13 cellular contexts compared by ENCODE assay signal in the genomic region with DNA sequence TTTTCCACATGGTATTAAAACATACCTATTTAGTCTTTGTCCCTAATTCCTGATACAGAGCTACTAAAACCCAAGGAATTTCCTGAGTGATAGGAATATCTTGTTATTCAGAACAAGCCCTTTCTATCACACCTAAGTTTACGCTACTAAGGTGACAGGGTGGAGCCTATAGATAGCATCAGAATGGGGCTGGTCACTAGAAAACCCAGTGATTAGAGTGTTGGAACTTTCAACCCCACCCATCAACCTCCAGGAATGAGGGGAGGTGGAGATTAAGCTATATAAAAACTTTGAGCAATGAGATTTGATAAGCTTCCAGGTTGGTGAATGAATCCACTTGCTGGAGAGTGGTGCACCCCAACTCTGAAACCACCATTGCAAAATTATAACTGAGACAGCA.
DNase-seq lines count a peak whose midpoint lies in the region; FAIRE-seq and TF ChIP-seq lines count a peak whose summit lies in the region.
"Had no signal": no experiment of that assay in that cellular context is flagged by ENCODE, and none has a peak within 500 bp of the region (broad histone marks: within the 10 kb centered on the region; RNA-seq: fewer than 3 reads in every experiment).

No MANE protein-coding gene starts in this region.

- no peak overlapping the region for H2AFZ ChIP-seq in OCI-LY1 (ENCODE audit: low read length)

- intact Hi-C loops in colonic mucosa (cut with DNase I), result no loop called here
- intact Hi-C loops in tibial artery (cut with DNase I; ENCODE audit: low total_unique reads), result no loop called here
- intact Hi-C loops in kidney (cut with DNase I), result no loop called here

- H3F3A ChIP-seq in OCI-LY1 (ENCODE audit: insufficient read depth, low read length), result no peaks in the 10 kb centered on the region

- peak overlapping the region; percentile 24; the same call in 1 of the 2 replicates for H3K4me2 ChIP-seq in OCI-LY1 (ENCODE audit: low read length)

- H3K4me3 ChIP-seq in OCI-LY1 (ENCODE audit: low read depth, low read length, poor library complexity, severe bottlenecking), result no peak overlapping the region
- H3K4me3 ChIP-seq in colonic mucosa, result no peak overlapping the region
- no peak overlapping the region for H3K4me3 ChIP-seq in muscle layer of duodenum (ENCODE audit: low read depth in 1 of 2, low read length in 2 of 2)
- no peak overlapping the region for H3K4me3 ChIP-seq in tibial artery
- no peak overlapping the region for H3K4me3 ChIP-seq in kidney (ENCODE audit: low read length in 2 of 2)

- no peaks in the 10 kb centered on the region for H3K27me3 ChIP-seq in OCI-LY1 (ENCODE audit: insufficient read depth, low read length)
- H3K27me3 ChIP-seq in colonic mucosa, result no peaks in the 10 kb centered on the region
- H3K27me3 ChIP-seq in muscle layer of duodenum (ENCODE audit: low read depth, low read length), result no peaks in the 10 kb centered on the region
- no peaks in the 10 kb centered on the region for H3K27me3 ChIP-seq in tibial artery

- no peaks in the 10 kb centered on the region for H3K79me2 ChIP-seq in OCI-LY1 (ENCODE audit: insufficient read depth, low read length)

- no peak for TF ChIP-seq CTCF in OCI-LY1 (IDR thresholded peaks at IDR 0.05; ENCODE audit: low read length)
- TF ChIP-seq CTCF in colonic mucosa (IDR thresholded peaks at IDR 0.05), result no peak
- no peak for TF ChIP-seq CTCF in tibial artery (IDR thresholded peaks at IDR 0.05)
- no peak for TF ChIP-seq CTCF in kidney (IDR thresholded peaks at IDR 0.05; ENCODE audit: borderline replicate concordance, extremely low read depth, insufficient read depth)

- peaks cover 11% of the 10 kb centered on the region for H3K4me1 ChIP-seq in OCI-LY1 (ENCODE audit: insufficient read depth, low read length, severe bottlenecking)
- H3K4me1 ChIP-seq in colonic mucosa, result no peaks in the 10 kb centered on the region
- no peaks in the 10 kb centered on the region for H3K4me1 ChIP-seq in muscle layer of duodenum (ENCODE audit: control insufficient read depth in 1 of 2, insufficient read depth in 2 of 2, low read length in 2 of 2)
- H3K4me1 ChIP-seq in tibial artery, result peaks cover 0 to 2% (median 0%) of the 10 kb centered on the region in 4 donors
- peaks cover 0 to 4% of the 10 kb centered on the region in 2 donors for H3K4me1 ChIP-seq in kidney (ENCODE audit: control insufficient read depth in 1 of 2, insufficient read depth in 1 of 2, low read depth in 1 of 2, low read length in 2 of 2)

- H3K9ac ChIP-seq in OCI-LY1 (ENCODE audit: low read length), result no peak overlapping the region
- H3K9ac ChIP-seq in colonic mucosa (ENCODE audit: low read depth in 2 of 2, low read length in 2 of 2), result no peak overlapping the region
- H3K9ac ChIP-seq in kidney (ENCODE audit: low read length in 2 of 2), result no peak overlapping the region

- H3K36me3 ChIP-seq in OCI-LY1 (ENCODE audit: insufficient read depth, low read length) (no peaks in the 10 kb centered on the region; the same call in 1 of the 2 replicates), colonic mucosa (no peaks in the 10 kb centered on the region), muscle layer of duodenum (ENCODE audit: control insufficient read depth in 1 of 2, insufficient read depth in 2 of 2, low read length in 2 of 2) (no peaks in the 10 kb centered on the region), tibial artery (no peaks in the 10 kb centered on the region), kidney (ENCODE audit: control insufficient read depth in 1 of 2, insufficient read depth in 2 of 2, low read length in 2 of 2) (no peaks in the 10 kb centered on the region)

- DNase-seq in GM18507 (ENCODE audit: extremely low spot score, insufficient read length, low read depth) (no peak), colonic mucosa (no peak), GOT3 (lab: John Stamatoyannopoulos, UW) (no peak), tibial artery (no peak), kidney (no peak)
- DNase-seq: C1 segment of cervical spinal cord; CD4-positive, alpha-beta T cell; DMS 273 treated with DMSO at 0.1 percent for 48 hours; HCEC 1CT; HFFc6; IMR-90 had no signal

- H3K27ac ChIP-seq in OCI-LY1 (ENCODE audit: low read depth, low read length, poor library complexity, severe bottlenecking), result no peak overlapping the region
- H3K27ac ChIP-seq in colonic mucosa, result peak overlapping the region; percentile 12
- H3K27ac ChIP-seq in muscle layer of duodenum (ENCODE audit: low read length), result peak overlapping the region; percentile 14
- H3K27ac ChIP-seq in tibial artery, result no peak overlapping the region
- no peak overlapping the region for H3K27ac ChIP-seq in kidney (ENCODE audit: low read depth in 2 of 2, low read length in 2 of 2)

- H3K9me2 ChIP-seq in OCI-LY1 (ENCODE audit: low read depth, low read length), result no peaks in the 10 kb centered on the region

- FAIRE-seq in GM18507 (lab: Jason Lieb, UNC), result peak; percentile 9
- no peak for FAIRE-seq in kidney (lab: Jason Lieb, UNC)

- H3K9me3 ChIP-seq in OCI-LY1 (ENCODE audit: low read length), result no peaks in the 10 kb centered on the region
- H3K9me3 ChIP-seq in colonic mucosa, result no peaks in the 10 kb centered on the region
- no peaks in the 10 kb centered on the region for H3K9me3 ChIP-seq in muscle layer of duodenum (ENCODE audit: control insufficient read depth in 1 of 2, low read length in 2 of 2)
- H3K9me3 ChIP-seq in tibial artery, result no peaks in the 10 kb centered on the region
- H3K9me3 ChIP-seq in kidney (ENCODE audit: control insufficient read depth in 1 of 2, low read length in 2 of 2), result no peaks in the 10 kb centered on the region

- H4K20me1 ChIP-seq in OCI-LY1 (ENCODE audit: insufficient read depth, low read length), result no peaks in the 10 kb centered on the region

Comparison
In these comparisons a context has a peak if more than half of its experiments do, and no peak if none do; other contexts are left out.
1. H3K27ac ChIP-seq: peak in colonic mucosa (single experiment) and muscle layer of duodenum (single experiment); none in OCI-LY1 (single experiment), tibial artery (0 of 2) and kidney (0 of 2).